ENCODE assay signal across 9 cellular contexts in the genomic region with DNA sequence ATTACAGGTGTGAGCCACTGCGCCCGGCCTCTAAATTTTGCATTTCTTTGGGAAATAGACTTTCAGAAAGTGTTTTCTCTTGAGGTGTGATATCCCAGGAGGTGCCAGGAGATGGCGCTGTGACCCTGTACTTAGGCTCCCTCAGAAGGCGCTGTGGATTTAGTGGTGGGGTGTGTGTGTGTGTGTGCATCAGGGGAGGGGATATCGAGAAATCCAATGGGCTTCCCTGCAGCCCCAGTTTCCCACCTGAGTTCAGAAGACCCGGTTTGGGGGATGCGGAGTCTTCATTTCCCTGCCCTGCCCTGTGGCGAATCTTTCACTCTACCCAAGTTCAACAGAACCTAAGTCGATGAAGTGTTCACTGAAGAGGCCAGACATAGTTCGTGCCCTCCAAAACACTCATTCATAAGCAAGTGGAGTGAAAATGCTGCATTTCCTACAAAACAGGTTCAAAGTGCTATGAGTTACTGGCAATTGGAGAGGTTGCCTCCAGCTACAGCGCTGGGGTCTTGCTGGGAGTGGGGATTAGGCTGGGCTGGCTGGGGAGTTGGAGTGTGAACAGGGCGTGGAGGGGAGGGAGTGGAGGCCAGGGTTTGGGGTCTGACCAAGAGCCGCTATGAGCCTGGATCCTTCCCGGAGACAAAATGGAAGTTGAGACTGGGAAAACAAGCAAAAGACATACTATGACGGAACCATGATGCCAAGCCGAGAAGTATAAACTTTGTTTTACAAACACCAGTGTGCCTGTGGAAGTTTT. TPM values are rescaled to one million over a fixed set of nuclear protein-coding genes. Genes with fewer than 3 reads are reported as not detected.
A peak's percentile ranks its signal among the peaks of the same experiment; 100 is the strongest.
DNase-seq lines count a peak whose midpoint lies in the region; ATAC-seq and TF ChIP-seq lines count a peak whose summit lies in the region.
"Had no signal": no experiment of that assay in that cellular context is flagged by ENCODE, and none has a peak within 500 bp of the region (broad histone marks: within the 10 kb centered on the region; RNA-seq: fewer than 3 reads in every experiment).

No MANE protein-coding gene starts in this region.

- peaks cover 20% of the 10 kb centered on the region for H3K27me3 Mint-ChIP-seq in glutamatergic neuron (ENCODE audit: unreplicated experiment)

- peaks cover 13% of the 10 kb centered on the region for H3K4me1 Mint-ChIP-seq in glutamatergic neuron (ENCODE audit: low read depth, unreplicated experiment)

- H3K27me3 ChIP-seq in prostate gland (replicated peaks; ENCODE audit: insufficient read depth): no peaks in the 10 kb centered on the region

- no peaks in the 10 kb centered on the region for H3K4me1 ChIP-seq in prostate gland (replicated peaks)

- intact Hi-C loops in prostate gland (cut with DNase I): no loop called here

- H3K9me3 Mint-ChIP-seq in glutamatergic neuron (ENCODE audit: unreplicated experiment): peaks cover 2% of the 10 kb centered on the region

- WGBS in prostate gland: 31% methylated on average over 16 of the region's 16 CpGs

- H3K36me3 ChIP-seq in prostate gland: no peaks in the 10 kb centered on the region

- TF ChIP-seq CTCF in glutamatergic neuron (IDR thresholded peaks at IDR 0.05; ENCODE audit: partially characterized antibody, unreplicated experiment) (peak; percentile 90), prostate gland (IDR thresholded peaks at IDR 0.05) (peak; percentile 40 to 78 (median 73))

- in situ Hi-C loops in KBM-7 (cut with MboI; ENCODE audit: low pct_unique_long_range_greater_than_20kb, low sequenced_read_pairs): no loop called here

- no peaks in the 10 kb centered on the region for H3K9me3 ChIP-seq in prostate gland

- DNase-seq in DMS53 (lab: John Stamatoyannopoulos, UW): peak; percentile 72
- peak; percentile 72 for DNase-seq in KBM-7
- DNase-seq in SHP77 (lab: John Stamatoyannopoulos, UW): peak; percentile 40 to 52
- peak; percentile 51 for DNase-seq in activated effector memory CD4-positive, alpha-beta T cell treated with Interleukin-2 at 50 U/mL for 16 hours
- peak; percentile 77 for DNase-seq in glutamatergic neuron
- DNase-seq in prostate gland (ENCODE audit: low spot score): peak; percentile 52
- DNase-seq in HPDE6-E6E7 (ENCODE audit: extremely low spot score): no peak

- no peak overlapping the region for H3K27ac ChIP-seq in prostate gland

- no peak overlapping the region for H3K4me3 ChIP-seq in prostate gland

- ATAC-seq in GM21360 (IDR thresholded peaks at IDR 0.05; ENCODE audit: unreplicated experiment): no peak

- no peak overlapping the region for H3K27ac Mint-ChIP-seq in glutamatergic neuron (ENCODE audit: unreplicated experiment)

- no peak overlapping the region for H3K4me3 Mint-ChIP-seq in glutamatergic neuron (ENCODE audit: unreplicated experiment)

- H3K36me3 Mint-ChIP-seq in glutamatergic neuron (ENCODE audit: unreplicated experiment): no peaks in the 10 kb centered on the region

- no peak for TF ChIP-seq POLR2A in prostate gland (IDR thresholded peaks at IDR 0.05)

RNA-seq across cellular contexts. Expression of gene WNT6, which starts 6.5 kb away (rescaled TPM):
- total RNA-seq in glutamatergic neuron (ENCODE audit: unreplicated experiment) (0.66 TPM), prostate gland (10 to 100 TPM in 1 of 2 donors, 1 to 10 TPM in 1; 8.0 to 56.5 TPM)
- total RNA-seq: T-helper 2 cell treated with Interferon-gamma antibody and Interleukin-4, amounts not matched to agents 100 ng/mL and 5 ng/mL, for 36 hours had no signal

RNA-seq across cellular contexts. Expression of gene PRKAG3, which starts 21.5 kb away (rescaled TPM):
- total RNA-seq in glutamatergic neuron (ENCODE audit: unreplicated experiment): not detected
- total RNA-seq in prostate gland: under 1 TPM in 1 of 2 donors, not detected in 1; 0.14 TPM
- total RNA-seq: T-helper 2 cell treated with Interferon-gamma antibody and Interleukin-4, amounts not matched to agents 100 ng/mL and 5 ng/mL, for 36 hours had no signal

RNA-seq across cellular contexts. Expression of gene WNT10A, which starts 27.6 kb away (rescaled TPM):
- total RNA-seq in glutamatergic neuron (ENCODE audit: unreplicated experiment) (0.17 TPM), prostate gland (1 to 10 TPM; 3.6 to 4.3 TPM)
